In genomic region chr1:218742478-218743260, GRCh38 we compare ENCODE assay signal across 22 cellular contexts.
DNase-seq lines count a peak whose midpoint lies in the region.
"Had no signal": no experiment of that assay in that cellular context is flagged by ENCODE, and none has a peak within 500 bp of the region (broad histone marks: within the 10 kb centered on the region; RNA-seq: fewer than 3 reads in every experiment).

No MANE protein-coding gene starts in this region.

- H2AK5ac ChIP-seq in mesenchymal stem cell (ENCODE audit: low read length, severe bottlenecking): no peak overlapping the region

- H2BK12ac ChIP-seq in mesenchymal stem cell (ENCODE audit: low read length in 2 of 2): no peak overlapping the region

- H3K27ac ChIP-seq in mesenchymal stem cell (ENCODE audit: low read length, poor library complexity, severe bottlenecking): no peak overlapping the region
- H3K27ac ChIP-seq: esophagus squamous epithelium had no signal

- peaks cover 5% of the 10 kb centered on the region for H3K9me3 ChIP-seq in mesenchymal stem cell (ENCODE audit: control insufficient read depth, low read length)
- H3K9me3 ChIP-seq: esophagus squamous epithelium had no signal

- H2BK15ac ChIP-seq in mesenchymal stem cell (ENCODE audit: low read depth, poor library complexity, severe bottlenecking): no peak overlapping the region

- no peak overlapping the region for H3K14ac ChIP-seq in mesenchymal stem cell (ENCODE audit: low read length in 2 of 2)

- H2BK120ac ChIP-seq in mesenchymal stem cell (ENCODE audit: low read depth, low read length): no peak overlapping the region

- no peak overlapping the region for H3K9ac ChIP-seq in mesenchymal stem cell (ENCODE audit: low read length)

- H3K79me1 ChIP-seq in mesenchymal stem cell (replicated peaks; ENCODE audit: low read length, poor library complexity, severe bottlenecking): no peaks in the 10 kb centered on the region

- intact Hi-C loops in activated CD4-positive, alpha-beta T cell treated with anti-CD3 and anti-CD28 coated beads, Interleukin-2, amount 10 ng/mL, durations not matched to agents 24 days and 14 days (cut with micrococcal nuclease): no loop called here

- peaks cover 1% of the 10 kb centered on the region for H3K4me1 ChIP-seq in mesenchymal stem cell (ENCODE audit: control insufficient read depth, insufficient read depth, low read depth, low read length)
- H3K4me1 ChIP-seq: esophagus squamous epithelium had no signal

- H3K27me3 ChIP-seq in mesenchymal stem cell (ENCODE audit: control insufficient read depth in 1 of 2, insufficient read depth in 1 of 2, low read length in 2 of 2): no peaks in the 10 kb centered on the region
- H3K27me3 ChIP-seq: esophagus squamous epithelium had no signal

- H3K18ac ChIP-seq in mesenchymal stem cell (ENCODE audit: low read depth in 1 of 2, low read length in 2 of 2): no peak overlapping the region

- H3K4ac ChIP-seq in mesenchymal stem cell (ENCODE audit: low read depth in 1 of 2, low read length in 2 of 2): no peak overlapping the region

- WGBS in mesenchymal stem cell: 83% methylated on average over 6 of the region's 6 CpGs

- no peaks in the 10 kb centered on the region for H3K36me3 ChIP-seq in mesenchymal stem cell (ENCODE audit: control insufficient read depth in 1 of 2, insufficient read depth in 2 of 2, low read depth in 1 of 2, low read length in 2 of 2)
- H3K36me3 ChIP-seq: esophagus squamous epithelium had no signal

- H3K4me1 Mint-ChIP-seq in activated CD4-positive, alpha-beta T cell treated with anti-CD3 and anti-CD28 coated beads, Interleukin-2, amount 10 ng/mL, durations not matched to agents 24 days and 14 days: no peaks in the 10 kb centered on the region
- H3K4me1 Mint-ChIP-seq: activated CD4-positive, alpha-beta T cell treated with anti-CD3 and anti-CD28 coated beads for 36 hours; CD4-positive, alpha-beta memory T cell had no signal

- DNase-seq in HPDE6-E6E7 (ENCODE audit: extremely low spot score): peak; percentile 12
- DNase-seq in NCI-H82 (lab: John Stamatoyannopoulos, UW): peak; percentile 65
- DNase-seq in astrocyte of the hippocampus (ENCODE audit: low read depth, low spot score): peak; percentile 36
- peak; percentile 29 for DNase-seq in mesenchymal stem cell
- no peak for DNase-seq in T1000 (lab: John Stamatoyannopoulos, UW)
- DNase-seq in NCI-H2196 treated with DMSO at 0.1 percent for 48 hours (lab: John Stamatoyannopoulos, UW; ENCODE audit: unreplicated experiment): no peak
- DNase-seq in activated CD4-positive, alpha-beta T cell treated with anti-CD3 and anti-CD28 coated beads, Interleukin-2, amount 10 ng/mL, durations not matched to agents 24 days and 14 days: no peak
- DNase-seq: activated CD4-positive, alpha-beta T cell treated with anti-CD3 and anti-CD28 coated beads for 36 hours; activated naive CD4-positive, alpha-beta T cell treated with anti-CD3 and anti-CD28 coated beads, Interleukin-2, amount 50 U/mL, for 16 hours; activated T-cell treated with anti-CD3 and anti-CD28 coated beads, Interleukin-2, amount 50 U/mL, for 72 hours; aorta; CD4-positive, alpha-beta memory T cell; cerebellar nuclear complex; effector CD4-positive, alpha-beta T cell; esophagus squamous epithelium; kidney glomerular epithelial cell; NCI-H1105; NCI-H2081 treated with DMSO at 0.1 percent for 48 hours; NCI-H510A; stimulated activated CD4-positive, alpha-beta T cell treated with anti-CD3 and anti-CD28 coated beads, Interleukin-4, amount 100 ng/mL, for 24 hours; stimulated activated naive CD8-positive, alpha-beta T cell treated with anti-CD3 and anti-CD28 coated beads, Interleukin-15, Interleukin-2, amounts not matched to agents 100 U/mL and 50 U/mL, for 24 hours had no signal

- H3K27me3 Mint-ChIP-seq in activated CD4-positive, alpha-beta T cell treated with anti-CD3 and anti-CD28 coated beads, Interleukin-2, amount 10 ng/mL, durations not matched to agents 24 days and 14 days: no peaks in the 10 kb centered on the region
- H3K27me3 Mint-ChIP-seq: activated CD4-positive, alpha-beta T cell treated with anti-CD3 and anti-CD28 coated beads for 36 hours; CD4-positive, alpha-beta memory T cell had no signal

- H2AFZ ChIP-seq in mesenchymal stem cell (ENCODE audit: low read depth, low read length): no peak overlapping the region

- H4K91ac ChIP-seq in mesenchymal stem cell (ENCODE audit: low read length): no peak overlapping the region

- H2BK5ac ChIP-seq in mesenchymal stem cell (ENCODE audit: low read depth, low read length, poor library complexity, severe bottlenecking): no peak overlapping the region

- peak overlapping the region; percentile 6 for H4K8ac ChIP-seq in mesenchymal stem cell (ENCODE audit: low read length)

- H3K36me3 Mint-ChIP-seq in activated CD4-positive, alpha-beta T cell treated with anti-CD3 and anti-CD28 coated beads, Interleukin-2, amount 10 ng/mL, durations not matched to agents 24 days and 14 days (ENCODE audit: low read depth): no peaks in the 10 kb centered on the region
- H3K36me3 Mint-ChIP-seq: CD4-positive, alpha-beta memory T cell had no signal

- H3K27ac Mint-ChIP-seq in activated CD4-positive, alpha-beta T cell treated with anti-CD3 and anti-CD28 coated beads, Interleukin-2, amount 10 ng/mL, durations not matched to agents 24 days and 14 days: no peak overlapping the region
- H3K27ac Mint-ChIP-seq: activated CD4-positive, alpha-beta T cell treated with anti-CD3 and anti-CD28 coated beads for 36 hours; activated T-cell treated with anti-CD3 and anti-CD28 coated beads, Interleukin-2, amount 50 U/mL, for 72 hours; CD4-positive, alpha-beta memory T cell had no signal

- H3K4me2 ChIP-seq in mesenchymal stem cell (ENCODE audit: low read length, poor library complexity, severe bottlenecking): no peak overlapping the region
- H3K4me2 ChIP-seq: smooth muscle cell had no signal

- H3K9me3 Mint-ChIP-seq in activated CD4-positive, alpha-beta T cell treated with anti-CD3 and anti-CD28 coated beads, Interleukin-2, amount 10 ng/mL, durations not matched to agents 24 days and 14 days: no peaks in the 10 kb centered on the region

- H3K23ac ChIP-seq in mesenchymal stem cell (ENCODE audit: low read length in 2 of 2): no peak overlapping the region

- no peak overlapping the region for H3K4me3 Mint-ChIP-seq in activated CD4-positive, alpha-beta T cell treated with anti-CD3 and anti-CD28 coated beads, Interleukin-2, amount 10 ng/mL, durations not matched to agents 24 days and 14 days
- H3K4me3 Mint-ChIP-seq: activated CD4-positive, alpha-beta T cell treated with anti-CD3 and anti-CD28 coated beads for 36 hours; activated T-cell treated with anti-CD3 and anti-CD28 coated beads, Interleukin-2, amount 50 U/mL, for 72 hours; CD4-positive, alpha-beta memory T cell had no signal

- no peak overlapping the region for H3K4me3 ChIP-seq in mesenchymal stem cell (ENCODE audit: insufficient read depth in 1 of 2, low read depth in 1 of 2, low read length in 2 of 2)
- H3K4me3 ChIP-seq: esophagus squamous epithelium, smooth muscle cell had no signal

Comparison
In these comparisons a context has a peak if more than half of its experiments do, and no peak if none do; other contexts are left out.
1. DNase-seq: peak in HPDE6-E6E7 (single experiment), NCI-H82 (single experiment), astrocyte of the hippocampus (single experiment) and mesenchymal stem cell (single experiment); none in T1000 (single experiment), NCI-H2196 treated with DMSO at 0.1 percent for 48 hours (single experiment) and activated CD4-positive, alpha-beta T cell treated with anti-CD3 and anti-CD28 coated beads, Interleukin-2, amount 10 ng/mL, durations not matched to agents 24 days and 14 days (single experiment).